10 cellular contexts compared by ENCODE assay signal in genomic region chr7:123770378-123770777, GRCh38. TPM values are rescaled to one million over a fixed set of nuclear protein-coding genes. Genes with fewer than 3 reads are reported as not detected.
DNase-seq lines count a peak whose midpoint lies in the region; ATAC-seq and TF ChIP-seq lines count a peak whose summit lies in the region.
"Had no signal": no experiment of that assay in that cellular context is flagged by ENCODE, and none has a peak within 500 bp of the region (broad histone marks: within the 10 kb centered on the region; RNA-seq: fewer than 3 reads in every experiment).

No MANE protein-coding gene starts in this region.

- H3K27me3 ChIP-seq in Panc1 (ENCODE audit: control insufficient read depth, insufficient read depth, low read length): no peaks in the 10 kb centered on the region

- H3K4me3 Mint-ChIP-seq in activated CD4-positive, alpha-beta T cell treated with anti-CD3 and anti-CD28 coated beads for 36 hours: no peak overlapping the region
- no peak overlapping the region for H3K4me3 Mint-ChIP-seq in activated naive CD4-positive, alpha-beta T cell treated with anti-CD3 and anti-CD28 coated beads, Interleukin-2, amount 10 ng/mL, durations not matched to agents 7 days and 5 days

- ATAC-seq in activated CD4-positive, alpha-beta T cell treated with anti-CD3 and anti-CD28 coated beads for 36 hours: peak; percentile 100
- peak; percentile 69 for ATAC-seq in HG02943 (IDR thresholded peaks at IDR 0.05; ENCODE audit: low read depth, unreplicated experiment)
- ATAC-seq in Panc1: peak; percentile 76
- peak; percentile 47 for ATAC-seq in left colon

- peak overlapping the region; percentile 14 for H3K27ac Mint-ChIP-seq in activated CD4-positive, alpha-beta T cell treated with anti-CD3 and anti-CD28 coated beads for 36 hours
- H3K27ac Mint-ChIP-seq in activated naive CD4-positive, alpha-beta T cell treated with anti-CD3 and anti-CD28 coated beads, Interleukin-2, amount 10 ng/mL, durations not matched to agents 7 days and 5 days: no peak overlapping the region
- H3K27ac Mint-ChIP-seq: naive B cell had no signal

- POLR2A ChIA-PET in activated CD4-positive, alpha-beta T cell treated with anti-CD3 and anti-CD28 coated beads for 36 hours (lab: Charles Lee): no interaction called here
- POLR2A ChIA-PET in Panc1 (lab: Charles Lee): no interaction called here

- no peaks in the 10 kb centered on the region for H3K36me3 ChIP-seq in Panc1 (ENCODE audit: control insufficient read depth, insufficient read depth, low read length)

- peaks cover 8% of the 10 kb centered on the region for H3K4me1 Mint-ChIP-seq in activated CD4-positive, alpha-beta T cell treated with anti-CD3 and anti-CD28 coated beads for 36 hours
- no peaks in the 10 kb centered on the region for H3K4me1 Mint-ChIP-seq in activated naive CD4-positive, alpha-beta T cell treated with anti-CD3 and anti-CD28 coated beads, Interleukin-2, amount 10 ng/mL, durations not matched to agents 7 days and 5 days
- H3K4me1 Mint-ChIP-seq: naive B cell had no signal

- no TSS peak for BruUV-seq in Panc1 (replicated peaks; lab: Mats Ljungman, UMichigan)

- TF ChIP-seq CTCF in Panc1 (IDR thresholded peaks at IDR 0.05): no peak

- no peaks in the 10 kb centered on the region for H3K9me3 ChIP-seq in Panc1 (ENCODE audit: control insufficient read depth, insufficient read depth, low read depth, low read length)

- CTCF ChIA-PET in activated CD4-positive, alpha-beta T cell treated with anti-CD3 and anti-CD28 coated beads for 36 hours (lab: Charles Lee): interaction anchor here (0.7 kb wide), 1 partner anchor 89 kb away, joined by 3 read pairs; no protein-coding TSS in a partner anchor
- CTCF ChIA-PET in Panc1 (lab: Charles Lee): interaction anchor here (1.5 kb wide), 1 partner anchor 95 kb away, joined by 4 read pairs; no protein-coding TSS in a partner anchor
- CTCF ChIA-PET in activated naive CD4-positive, alpha-beta T cell treated with anti-CD3 and anti-CD28 coated beads, Interleukin-2, amount 10 ng/mL, durations not matched to agents 7 days and 5 days (lab: Charles Lee): no interaction called here

- peaks cover 23% of the 10 kb centered on the region for H3K27me3 Mint-ChIP-seq in activated CD4-positive, alpha-beta T cell treated with anti-CD3 and anti-CD28 coated beads for 36 hours
- H3K27me3 Mint-ChIP-seq in activated naive CD4-positive, alpha-beta T cell treated with anti-CD3 and anti-CD28 coated beads, Interleukin-2, amount 10 ng/mL, durations not matched to agents 7 days and 5 days: peaks cover 16% of the 10 kb centered on the region

- no peaks in the 10 kb centered on the region for H3K9me3 Mint-ChIP-seq in activated CD4-positive, alpha-beta T cell treated with anti-CD3 and anti-CD28 coated beads for 36 hours (ENCODE audit: low read depth)
- no peaks in the 10 kb centered on the region for H3K9me3 Mint-ChIP-seq in activated naive CD4-positive, alpha-beta T cell treated with anti-CD3 and anti-CD28 coated beads, Interleukin-2, amount 10 ng/mL, durations not matched to agents 7 days and 5 days
- H3K9me3 Mint-ChIP-seq: naive B cell had no signal

- no peak overlapping the region for H3K27ac ChIP-seq in Panc1 (ENCODE audit: low read length)
- H3K27ac ChIP-seq: VCaP had no signal

- no peaks in the 10 kb centered on the region for H3K36me3 Mint-ChIP-seq in activated CD4-positive, alpha-beta T cell treated with anti-CD3 and anti-CD28 coated beads for 36 hours (ENCODE audit: low read depth)
- H3K36me3 Mint-ChIP-seq in activated naive CD4-positive, alpha-beta T cell treated with anti-CD3 and anti-CD28 coated beads, Interleukin-2, amount 10 ng/mL, durations not matched to agents 7 days and 5 days: no peaks in the 10 kb centered on the region
- H3K36me3 Mint-ChIP-seq: naive B cell had no signal

- intact Hi-C loops in activated CD4-positive, alpha-beta T cell treated with anti-CD3 and anti-CD28 coated beads for 36 hours (cut with DNase I, micrococcal nuclease): loop anchor here in 1 of 2 experiments (2.0 kb wide), 1 partner anchor 54 kb away; no protein-coding TSS in a partner anchor
- intact Hi-C loops in Panc1 (cut with micrococcal nuclease; ENCODE audit: unreplicated experiment) (no loop called here), left colon (cut with DNase I, micrococcal nuclease) (no loop called here)

- peak overlapping the region in 1 of 2 experiments; percentile 42; a peak in 2 of 4 replicates for H3K4me3 ChIP-seq in Panc1 (ENCODE audit: low read depth in 2 of 2, low read length in 2 of 2)

- peaks cover 4% of the 10 kb centered on the region; the same call in 1 of the 2 replicates for H3K4me1 ChIP-seq in Panc1 (ENCODE audit: control insufficient read depth, insufficient read depth, low read length)

- in situ Hi-C loops in Panc1 (cut with HindIII; ENCODE audit: low pct_unique_long_range_greater_than_20kb, low sequenced_read_pairs): no loop called here

- DNase-seq in activated CD4-positive, alpha-beta T cell treated with anti-CD3 and anti-CD28 coated beads for 36 hours: peak; percentile 18
- DNase-seq in activated CD4-positive, alpha-beta T cell treated with anti-CD3 and anti-CD28 coated beads for 1 hour: no peak
- DNase-seq in Panc1 (ENCODE audit: low read depth, low spot score) (no peak), left colon (no peak), NCI-H524 treated with DMSO at 0.1 percent for 48 hours (lab: John Stamatoyannopoulos, UW) (no peak)
- DNase-seq in activated CD4-positive, alpha-beta T cell treated with anti-CD3 and anti-CD28 coated beads for 4 hours: no peak
- DNase-seq in activated naive CD4-positive, alpha-beta T cell treated with anti-CD3 and anti-CD28 coated beads, Interleukin-2, amount 10 ng/mL, durations not matched to agents 7 days and 5 days: no peak
- DNase-seq: naive B cell had no signal

RNA-seq across cellular contexts. Expression of gene WASL, which starts 21.6 kb away (rescaled TPM):
- 1 to 10 TPM; 5.5 TPM for total RNA-seq in activated CD4-positive, alpha-beta T cell treated with anti-CD3 and anti-CD28 coated beads for 36 hours
- total RNA-seq in Panc1 (2021; ENCODE audit: unreplicated experiment) (29.6 TPM), left colon (100 to 1,000 TPM in 1 of 2 donors, 10 to 100 TPM in 1; 93.3 to 108 TPM)
- polyA plus RNA-seq in Panc1 (2012; ENCODE audit: insufficient read length): 14.9 TPM

Comparison
In these comparisons a context has a peak if more than half of its experiments do, and no peak if none do; other contexts are left out.
1. ATAC-seq: peak in every context shown above with its lines; median percentile 100 in activated CD4-positive, alpha-beta T cell treated with anti-CD3 and anti-CD28 coated beads for 36 hours; 76 in Panc1; 69 in HG02943; 47 in left colon.